In genomic region chr1:114780344-114781226, GRCh38 we compare ENCODE assay signal across 1 cellular context.
TF ChIP-seq lines count a peak whose summit lies in the region.

SIKE1 (minus strand) TSS chr1:114780685; CDS start chr1:114780607, 78 bp downstream.

TF ChIP-seq in HepG2, 621 proteins besides CTCF, POLR2A, EP300 and RAD21 (continued from another document and continues in another):
- no peak for TF ChIP-seq PBX2 (CRISPR knock-in tag; IDR thresholded peaks at IDR 0.05)
- TF ChIP-seq ZNF749 (CRISPR knock-in tag; IDR thresholded peaks at IDR 0.05; ENCODE audit: borderline replicate concordance), result 0 out of 2 replicates have a peak, but pooled peaks have one; percentile 73
- TF ChIP-seq, protein P1, sequence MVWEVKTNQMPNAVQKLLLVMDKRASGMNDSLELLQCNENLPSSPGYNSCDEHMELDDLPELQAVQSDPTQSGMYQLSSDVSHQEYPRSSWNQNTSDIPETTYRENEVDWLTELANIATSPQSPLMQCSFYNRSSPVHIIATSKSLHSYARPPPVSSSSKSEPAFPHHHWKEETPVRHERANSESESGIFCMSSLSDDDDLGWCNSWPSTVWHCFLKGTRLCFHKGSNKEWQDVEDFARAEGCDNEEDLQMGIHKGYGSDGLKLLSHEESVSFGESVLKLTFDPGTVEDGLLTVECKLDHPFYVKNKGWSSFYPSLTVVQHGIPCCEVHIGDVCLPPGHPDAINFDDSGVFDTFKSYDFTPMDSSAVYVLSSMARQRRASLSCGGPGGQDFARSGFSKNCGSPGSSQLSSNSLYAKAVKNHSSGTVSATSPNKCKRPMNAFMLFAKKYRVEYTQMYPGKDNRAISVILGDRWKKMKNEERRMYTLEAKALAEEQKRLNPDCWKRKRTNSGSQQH (CRISPR knock-in tag; IDR thresholded peaks at IDR 0.05; ENCODE audit: low read depth), result peak; percentile 65; the same call in 1 of the 2 replicates
- TF ChIP-seq ZXDC (CRISPR knock-in tag; IDR thresholded peaks at IDR 0.05), result no peak
- TF ChIP-seq ZNF280B (CRISPR knock-in tag; IDR thresholded peaks at IDR 0.05; ENCODE audit: borderline replicate concordance), result peak; percentile 98
- 0 out of 2 replicates have a peak, but pooled peaks have one; percentile 17 for TF ChIP-seq RELA (CRISPR knock-in tag; IDR thresholded peaks at IDR 0.05)
- TF ChIP-seq ZNF639 (CRISPR knock-in tag; conservative IDR thresholded peaks at IDR 0.05), result 0 out of 2 replicates have a peak, but pooled peaks have one; percentile 46
- TF ChIP-seq ZBTB37 (CRISPR knock-in tag; IDR thresholded peaks at IDR 0.05), result no peak
- TF ChIP-seq CHD2 (IDR thresholded peaks at IDR 0.05; ENCODE audit: low read depth, low read length), result no peak
- peak; percentile 72; the same call in 1 of the 2 replicates for TF ChIP-seq ARID2 (CRISPR knock-in tag; IDR thresholded peaks at IDR 0.05; ENCODE audit: borderline replicate concordance)
- TF ChIP-seq POLR2AphosphoS5 (IDR thresholded peaks at IDR 0.05; ENCODE audit: low read depth, low read length), result peak; percentile 97
- peak; percentile 84; the same call in 1 of the 2 replicates for TF ChIP-seq ZNF350 (CRISPR knock-in tag; IDR thresholded peaks at IDR 0.05; ENCODE audit: borderline replicate concordance, low read depth)
- TF ChIP-seq NCOR1 (IDR thresholded peaks at IDR 0.05; ENCODE audit: borderline replicate concordance, low read length), result no peak
- TF ChIP-seq, protein P2, sequence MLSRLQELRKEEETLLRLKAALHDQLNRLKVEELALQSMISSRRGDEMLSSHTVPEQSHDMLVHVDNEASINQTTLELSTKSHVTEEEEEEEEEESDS (CRISPR knock-in tag; IDR thresholded peaks at IDR 0.05; ENCODE audit: borderline replicate concordance), result peak; percentile 66; the same call in 1 of the 2 replicates
- peak; percentile 85; the same call in 1 of the 2 replicates for TF ChIP-seq ZNF232 (CRISPR knock-in tag; IDR thresholded peaks at IDR 0.05; ENCODE audit: borderline replicate concordance)
- no peak for TF ChIP-seq EEA1 (CRISPR knock-in tag; IDR thresholded peaks at IDR 0.05; ENCODE audit: borderline replicate concordance)
- TF ChIP-seq ZNF446 (CRISPR knock-in tag; IDR thresholded peaks at IDR 0.05), result no peak
- TF ChIP-seq ZMAT3 (CRISPR knock-in tag; conservative IDR thresholded peaks at IDR 0.05), result 0 out of 2 replicates have a peak, but pooled peaks have one; percentile 26
- peak; percentile 77; the same call in 1 of the 2 replicates for TF ChIP-seq ZNF768 (CRISPR knock-in tag; IDR thresholded peaks at IDR 0.05)
- no peak for TF ChIP-seq SYNCRIP (IDR thresholded peaks at IDR 0.05; ENCODE audit: insufficient read depth, low read depth, low read length)
- TF ChIP-seq STAG1 (CRISPR knock-in tag; IDR thresholded peaks at IDR 0.05), result peak; percentile 20
- no peak; the same call in 1 of the 2 replicates for TF ChIP-seq ZIK1 (CRISPR knock-in tag; IDR thresholded peaks at IDR 0.05; ENCODE audit: borderline replicate concordance, low read depth)
- TF ChIP-seq JUND (CRISPR knock-in tag; IDR thresholded peaks at IDR 0.05), result no peak
- TF ChIP-seq FLYWCH1 (CRISPR knock-in tag; IDR thresholded peaks at IDR 0.05), result no peak
- TF ChIP-seq PRDM10 (CRISPR knock-in tag; IDR thresholded peaks at IDR 0.05; ENCODE audit: low read depth), result no peak; the same call in 1 of the 2 replicates
- peak; percentile 82; the same call in 1 of the 2 replicates for TF ChIP-seq ZNF343 (CRISPR knock-in tag; IDR thresholded peaks at IDR 0.05)
- no peak for TF ChIP-seq ZNF276 (CRISPR knock-in tag; IDR thresholded peaks at IDR 0.05; ENCODE audit: low read depth)
- no peak for TF ChIP-seq MTA3 (CRISPR knock-in tag; IDR thresholded peaks at IDR 0.05)
- TF ChIP-seq ZNF549 (CRISPR knock-in tag; IDR thresholded peaks at IDR 0.05), result no peak
- TF ChIP-seq ZC3H13 (CRISPR knock-in tag; IDR thresholded peaks at IDR 0.05), result no peak
- no peak for TF ChIP-seq ZNF83 (CRISPR knock-in tag; IDR thresholded peaks at IDR 0.05; ENCODE audit: borderline replicate concordance)
- TF ChIP-seq YY1 (IDR thresholded peaks at IDR 0.05; ENCODE audit: insufficient read depth, insufficient replicate concordance, low read depth, low read length), result peak; percentile 66
- peak; percentile 46; the same call in 1 of the 2 replicates for TF ChIP-seq NCOA2 (CRISPR knock-in tag; IDR thresholded peaks at IDR 0.05)
- no peak for TF ChIP-seq CEBPB (IDR thresholded peaks at IDR 0.05; ENCODE audit: borderline replicate concordance, low read depth, low read length)
- TF ChIP-seq CREB3 (CRISPR knock-in tag; IDR thresholded peaks at IDR 0.05), result no peak
- no peak; the same call in 1 of the 2 replicates for TF ChIP-seq WIZ (CRISPR knock-in tag; IDR thresholded peaks at IDR 0.05)
- no peak for TF ChIP-seq ZNF282 (IDR thresholded peaks at IDR 0.05; ENCODE audit: partially characterized antibody)
- TF ChIP-seq U2AF1 (optimal IDR thresholded peaks at IDR 0.05; ENCODE audit: low read depth, low read length), result no peak
- TF ChIP-seq MIXL1 (CRISPR knock-in tag; IDR thresholded peaks at IDR 0.05), result peak; percentile 41; the same call in 1 of the 2 replicates
- TF ChIP-seq ZNF557 (CRISPR knock-in tag; IDR thresholded peaks at IDR 0.05), result no peak
- TF ChIP-seq, protein P3, sequence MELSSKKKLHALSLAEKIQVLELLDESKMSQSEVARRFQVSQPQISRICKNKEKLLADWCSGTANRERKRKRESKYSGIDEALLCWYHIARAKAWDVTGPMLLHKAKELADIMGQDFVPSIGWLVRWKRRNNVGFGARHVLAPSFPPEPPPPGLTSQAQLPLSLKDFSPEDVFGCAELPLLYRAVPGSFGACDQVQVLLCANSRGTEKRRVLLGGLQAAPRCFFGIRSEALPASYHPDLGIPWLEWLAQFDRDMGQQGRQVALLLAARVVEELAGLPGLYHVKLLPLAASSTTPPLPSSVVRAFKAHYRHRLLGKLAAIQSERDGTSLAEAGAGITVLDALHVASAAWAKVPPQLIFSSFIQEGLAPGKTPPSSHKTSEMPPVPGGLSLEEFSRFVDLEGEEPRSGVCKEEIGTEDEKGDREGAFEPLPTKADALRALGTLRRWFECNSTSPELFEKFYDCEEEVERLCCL (CRISPR knock-in tag; IDR thresholded peaks at IDR 0.05; ENCODE audit: borderline replicate concordance), result 0 out of 2 replicates have a peak, but pooled peaks have one; percentile 36
